8 cellular contexts compared by ENCODE assay signal in the genomic region with DNA sequence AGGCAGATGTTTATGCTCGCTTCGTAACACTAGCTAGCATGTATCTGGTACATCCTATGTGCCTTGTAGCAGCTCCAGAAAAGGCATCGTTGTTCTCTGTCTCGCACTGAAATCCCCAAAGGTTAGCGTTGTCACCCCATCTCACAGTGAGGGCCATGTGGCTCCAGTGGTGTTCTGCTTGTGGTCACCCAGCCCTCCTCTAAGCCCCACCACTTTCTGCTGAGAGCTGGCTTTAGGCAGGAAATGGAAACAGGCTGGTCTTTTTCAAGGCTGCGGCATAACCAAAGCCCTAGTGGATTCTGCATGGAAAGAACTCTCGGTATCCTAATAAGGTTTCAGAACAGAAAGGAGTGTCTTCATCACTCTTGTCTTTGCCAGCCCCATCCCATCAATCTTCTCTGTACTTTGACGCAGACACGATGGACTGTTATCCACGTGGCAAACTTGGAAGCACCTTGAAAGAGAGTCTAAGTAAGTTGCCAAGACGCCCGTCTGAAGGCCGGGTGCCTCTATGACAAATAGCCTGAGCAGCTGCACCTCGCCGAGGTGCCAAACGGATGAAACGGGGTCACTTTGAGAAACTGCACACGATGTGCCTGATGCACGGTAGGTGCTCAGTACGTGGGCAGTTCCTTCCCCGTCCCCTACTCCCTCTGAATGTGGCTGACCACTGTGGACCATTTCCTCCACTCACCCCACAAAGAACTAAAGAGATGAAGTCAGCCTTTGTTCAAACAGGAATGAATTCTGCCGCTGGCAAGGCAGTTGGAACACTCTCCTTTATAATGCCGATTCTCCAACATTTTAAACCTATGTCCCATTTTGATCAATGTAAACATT. TPM values are rescaled to one million over a fixed set of nuclear protein-coding genes. Genes with fewer than 3 reads are reported as not detected.
DNase-seq lines count a peak whose midpoint lies in the region; ATAC-seq, FAIRE-seq and TF ChIP-seq lines count a peak whose summit lies in the region.

No MANE protein-coding gene starts in this region.

- no peaks in the 10 kb centered on the region for H3K9me3 ChIP-seq in HAP-1

- no peaks in the 10 kb centered on the region for H3K36me3 ChIP-seq in HAP-1 (replicated peaks)

- no peaks in the 10 kb centered on the region for H3K27me3 ChIP-seq in HAP-1 (ENCODE audit: low read depth)

- peak; percentile 62; the same call in 1 of the 2 replicates for TF ChIP-seq POLR2A in GM12892 (IDR thresholded peaks at IDR 0.05; ENCODE audit: low read depth, low read length)

- no peaks in the 10 kb centered on the region for H3K4me1 ChIP-seq in HAP-1

- FAIRE-seq in GM12892 (lab: Jason Lieb, UNC): peak; percentile 94

- in situ Hi-C loops in astrocyte of the spinal cord (cut with HindIII; ENCODE audit: low sequenced_read_pairs): no loop called here
- in situ Hi-C loops in HAP-1 (cut with MboI; ENCODE audit: low sequenced_read_pairs): no loop called here

- peak; percentile 25 for ATAC-seq in HG03045 (IDR thresholded peaks at IDR 0.05; ENCODE audit: unreplicated experiment)

- no peak overlapping the region for H3K4me3 ChIP-seq in astrocyte of the spinal cord (ENCODE audit: low read depth, low read length)
- H3K4me3 ChIP-seq in HAP-1: no peak overlapping the region

- no peak for DNase-seq in GM12892 (ENCODE audit: insufficient read length)
- peak; percentile 62 for DNase-seq in astrocyte of the spinal cord (ENCODE audit: low read depth, low spot score)
- DNase-seq in mucosa of gallbladder (ENCODE audit: low spot score): peak; percentile 51
- DNase-seq in superior temporal gyrus (ENCODE audit: extremely low spot score): no peak
- no peak for DNase-seq in NCI-H345 (lab: John Stamatoyannopoulos, UW)
- no peak for DNase-seq in kidney tubule cell (ENCODE audit: low spot score)
- DNase-seq in HAP-1 (ENCODE audit: low spot score in 2 of 2): no peak

- TF ChIP-seq CTCF in astrocyte of the spinal cord (IDR thresholded peaks at IDR 0.05; ENCODE audit: low read depth, low read length): no peak

RNA-seq across cellular contexts. Expression of a gene that starts 57.8 kb away (rescaled TPM):
- 53.2 TPM for polyA plus RNA-seq in GM12892 (2012; ENCODE audit: missing spikeins)
- total RNA-seq in mucosa of gallbladder: 50.6 TPM

Comparison
In these comparisons a context has a peak if more than half of its experiments do, and no peak if none do; other contexts are left out.
1. DNase-seq: peak in astrocyte of the spinal cord (single experiment) and mucosa of gallbladder (single experiment); none in GM12892 (single experiment), superior temporal gyrus (single experiment), NCI-H345 (single experiment), kidney tubule cell (single experiment) and HAP-1 (0 of 2).